8 cellular contexts compared by ENCODE assay signal in the genomic region with DNA sequence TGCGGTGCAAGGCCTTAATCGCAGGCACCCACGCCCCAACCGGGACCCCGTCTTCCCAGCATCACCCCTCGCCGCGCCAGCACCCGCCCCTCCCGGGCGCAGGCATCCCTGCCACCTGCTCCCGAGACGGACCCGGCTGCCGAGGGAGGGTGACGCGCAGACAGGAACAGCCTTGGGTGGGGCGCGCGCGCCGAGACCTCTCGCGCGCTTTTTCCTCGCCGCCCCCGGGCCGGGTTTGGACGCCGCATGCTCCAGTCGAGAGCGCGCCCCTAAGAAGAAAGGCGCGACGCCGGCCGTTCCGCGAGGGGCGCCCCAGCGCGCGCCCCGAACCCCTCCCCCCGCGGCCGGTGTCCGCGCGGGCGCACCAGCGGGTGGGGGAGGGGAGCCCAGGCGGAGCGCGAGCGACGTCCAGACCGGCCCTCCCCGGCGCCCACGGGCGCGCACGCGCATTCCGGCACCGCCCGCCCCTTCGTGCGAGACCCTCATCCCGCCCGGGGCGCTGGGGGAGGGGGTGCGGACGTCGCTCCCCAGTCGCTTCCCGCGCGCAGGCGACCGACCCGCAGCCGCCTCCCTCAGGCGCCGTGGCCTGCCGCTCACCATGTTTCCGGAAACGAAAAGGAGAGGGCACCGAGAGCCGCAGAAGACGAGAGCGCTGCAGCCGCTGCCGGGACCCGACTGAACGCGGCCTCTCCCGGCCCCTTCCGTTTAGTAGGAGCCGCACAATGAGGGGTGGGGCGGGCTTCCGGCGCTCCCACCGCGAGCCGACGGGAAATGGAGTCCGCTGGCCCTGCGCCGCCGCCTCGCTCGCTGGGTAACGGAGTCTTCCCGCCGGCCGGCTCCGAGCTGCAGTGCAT. TPM values are rescaled to one million over a fixed set of nuclear protein-coding genes. Genes with fewer than 3 reads are reported as not detected.
DNase-seq lines count a peak whose midpoint lies in the region; ATAC-seq and TF ChIP-seq lines count a peak whose summit lies in the region.

Gene CFL1, minus strand, starts transcription at position 681 of the 854 bp plus-strand sequence. Its CDS starts 81 bp downstream, at position 600.

- H3K4me3 ChIP-seq in AG10803 (ENCODE audit: low read length): peak within 1 kb of the TSS; percentile 96

- ATAC-seq in GM19043 (IDR thresholded peaks at IDR 0.05; ENCODE audit: low read depth, unreplicated experiment) (peak; percentile 38), HG03378 (IDR thresholded peaks at IDR 0.05; ENCODE audit: unreplicated experiment) (peak; percentile 42), left colon (peak; percentile 52)

- H3K27ac ChIP-seq in cingulate gyrus (ENCODE audit: low read depth, low read length): peak within 1 kb of the TSS; percentile 97

- DNase-seq in AG10803 (ENCODE audit: low read depth) (peak; percentile 98), NCI-H524 treated with DMSO at 0.1 percent for 48 hours (lab: John Stamatoyannopoulos, UW) (peak; percentile 67), left colon (peak; percentile 98)
- DNase-seq in activated CD4-positive, alpha-beta T cell treated with anti-CD3 and anti-CD28 coated beads for 48 hours: peak; percentile 99
- peak; percentile 94 to 95 for DNase-seq in stimulated activated CD4-positive, alpha-beta T cell treated with anti-CD3 and anti-CD28 coated beads, Interleukin-1b, Interleukin-23, amount 100 ng/mL, for 4 hours (ENCODE audit: low read depth in 2 of 2)

- intact Hi-C loops in left colon (cut with DNase I, micrococcal nuclease): no loop called here

- TF ChIP-seq CTCF in AG10803 (conservative IDR thresholded peaks at IDR 0.05; ENCODE audit: low read length): no peak

RNA-seq across cellular contexts. Expression of gene CFL1, which starts in this region (rescaled TPM):
- 1,000 to 10,000 TPM; 1,740 to 2,016 TPM for total RNA-seq in left colon

Comparison
In these comparisons a context has a peak if more than half of its experiments do, and no peak if none do; other contexts are left out.
1. Peak in every context shown above with its lines: DNase-seq, ATAC-seq, H3K4me3 ChIP-seq and H3K27ac ChIP-seq.